ENCODE assay signal across 8 cellular contexts in genomic region chr1:145891587-145892485, GRCh38. TPM values are rescaled to one million over a fixed set of nuclear protein-coding genes. Genes with fewer than 3 reads are reported as not detected.
DNase-seq lines count a peak whose midpoint lies in the region; ATAC-seq and TF ChIP-seq lines count a peak whose summit lies in the region.

No MANE protein-coding gene starts in this region.

- H3K4me1 ChIP-seq in esophagus squamous epithelium = peaks cover 20 to 47% (median 20%) of the 10 kb centered on the region in 3 donors
- peaks cover 10 to 17% of the 10 kb centered on the region in 2 donors for H3K4me1 ChIP-seq in mucosa of rectum (ENCODE audit: control insufficient read depth in 2 of 2, insufficient read depth in 2 of 2, low read length in 2 of 2)

- H3K4me3 Mint-ChIP-seq in activated T-cell treated with anti-CD3 and anti-CD28 coated beads, Interleukin-2, amount 50 U/mL, for 72 hours = no peak overlapping the region
- H3K4me3 Mint-ChIP-seq in stimulated activated effector memory CD8-positive, alpha-beta T cell treated with anti-CD3 and anti-CD28 coated beads, Interleukin-12 subunit alpha, Interleukin-12 subunit beta, amount 100 ng/mL, for 72 hours = no peak overlapping the region

- peak; percentile 55; the same call in 1 of the 2 replicates for TF ChIP-seq EP300 in Ishikawa (IDR thresholded peaks at IDR 0.05; ENCODE audit: borderline replicate concordance)

- no peak overlapping the region for H3K27ac Mint-ChIP-seq in activated T-cell treated with anti-CD3 and anti-CD28 coated beads, Interleukin-2, amount 50 U/mL, for 72 hours
- H3K27ac Mint-ChIP-seq in stimulated activated effector memory CD8-positive, alpha-beta T cell treated with anti-CD3 and anti-CD28 coated beads, Interleukin-12 subunit alpha, Interleukin-12 subunit beta, amount 100 ng/mL, for 72 hours = no peak overlapping the region

- H3K27ac ChIP-seq in esophagus squamous epithelium = peak overlapping the region; percentile 80 to 93 (median 90)
- H3K27ac ChIP-seq in mucosa of rectum (ENCODE audit: low read depth in 2 of 2, low read length in 2 of 2) = peak overlapping the region; percentile 68 to 86

- H3K9me3 ChIP-seq in esophagus squamous epithelium (no peaks in the 10 kb centered on the region), mucosa of rectum (ENCODE audit: control insufficient read depth in 2 of 2, low read length in 2 of 2) (no peaks in the 10 kb centered on the region)

- H3K27me3 ChIP-seq in esophagus squamous epithelium (no peaks in the 10 kb centered on the region), mucosa of rectum (ENCODE audit: control insufficient read depth in 2 of 2, insufficient read depth in 2 of 2, low read length in 2 of 2) (no peaks in the 10 kb centered on the region)

- H3K27me3 Mint-ChIP-seq in activated T-cell treated with anti-CD3 and anti-CD28 coated beads, Interleukin-2, amount 50 U/mL, for 72 hours (ENCODE audit: low read depth) = no peaks in the 10 kb centered on the region

- H3K4me1 Mint-ChIP-seq in activated T-cell treated with anti-CD3 and anti-CD28 coated beads, Interleukin-2, amount 50 U/mL, for 72 hours (ENCODE audit: low read depth) = no peaks in the 10 kb centered on the region
- H3K4me1 Mint-ChIP-seq in stimulated activated effector memory CD8-positive, alpha-beta T cell treated with anti-CD3 and anti-CD28 coated beads, Interleukin-12 subunit alpha, Interleukin-12 subunit beta, amount 100 ng/mL, for 72 hours = no peaks in the 10 kb centered on the region

- peak; percentile 93 for TF ChIP-seq RAD21 in Ishikawa (IDR thresholded peaks at IDR 0.05; ENCODE audit: low read depth)

- 3 to 4% methylated on average over 2 to 4 of the region's 6 CpGs for WGBS in esophagus squamous epithelium, 2 donors

- intact Hi-C loops in esophagus squamous epithelium (cut with DNase I) = no loop called here

- TF ChIP-seq CTCF in esophagus squamous epithelium (IDR thresholded peaks at IDR 0.05) = peak; percentile 89 to 97 (median 94)

- peak in 1 of 4 donors; percentile 27 for TF ChIP-seq POLR2A in esophagus squamous epithelium (IDR thresholded peaks at IDR 0.05)

- H3K36me3 ChIP-seq in esophagus squamous epithelium (no peaks in the 10 kb centered on the region), mucosa of rectum (ENCODE audit: control insufficient read depth in 2 of 2, insufficient read depth in 2 of 2, low read length in 2 of 2) (no peaks in the 10 kb centered on the region)

- no peaks in the 10 kb centered on the region for H3K36me3 Mint-ChIP-seq in activated T-cell treated with anti-CD3 and anti-CD28 coated beads, Interleukin-2, amount 50 U/mL, for 72 hours (ENCODE audit: insufficient read depth in 2 of 2)
- H3K36me3 Mint-ChIP-seq in stimulated activated effector memory CD8-positive, alpha-beta T cell treated with anti-CD3 and anti-CD28 coated beads, Interleukin-12 subunit alpha, Interleukin-12 subunit beta, amount 100 ng/mL, for 72 hours = no peaks in the 10 kb centered on the region

- H3K9me3 Mint-ChIP-seq in activated T-cell treated with anti-CD3 and anti-CD28 coated beads, Interleukin-2, amount 50 U/mL, for 72 hours = no peaks in the 10 kb centered on the region
- H3K9me3 Mint-ChIP-seq in stimulated activated effector memory CD8-positive, alpha-beta T cell treated with anti-CD3 and anti-CD28 coated beads, Interleukin-12 subunit alpha, Interleukin-12 subunit beta, amount 100 ng/mL, for 72 hours = no peaks in the 10 kb centered on the region

- peak; percentile 93 for DNase-seq in DMS114 treated with DMSO at 0.1 percent for 48 hours (lab: John Stamatoyannopoulos, UW; ENCODE audit: unreplicated experiment)
- DNase-seq in OCI-M1 (lab: John Stamatoyannopoulos, UW) = peak; percentile 94
- peak; percentile 49 to 57 for DNase-seq in activated T-cell treated with anti-CD3 and anti-CD28 coated beads, Interleukin-2, amount 50 U/mL, for 72 hours
- DNase-seq in esophagus squamous epithelium (lab: John Stamatoyannopoulos, UW) = no peak
- DNase-seq in stimulated activated effector memory CD8-positive, alpha-beta T cell treated with anti-CD3 and anti-CD28 coated beads, Interleukin-12 subunit alpha, Interleukin-12 subunit beta, amount 100 ng/mL, for 72 hours (ENCODE audit: low spot score in 2 of 2) = peak; percentile 36 to 68

- peak; percentile 65 to 71 for ATAC-seq in activated T-cell treated with anti-CD3 and anti-CD28 coated beads, Interleukin-2, amount 50 U/mL, for 72 hours (replicated peaks in 1 of 2)
- ATAC-seq in stimulated activated effector memory CD8-positive, alpha-beta T cell treated with anti-CD3 and anti-CD28 coated beads, Interleukin-12 subunit alpha, Interleukin-12 subunit beta, amount 100 ng/mL, for 72 hours = peak; percentile 74
- no peak for ATAC-seq in HG03342 (IDR thresholded peaks at IDR 0.05; ENCODE audit: unreplicated experiment)

- peak overlapping the region in 3 of 4 donors; percentile 7 to 32 (median 23) for H3K4me3 ChIP-seq in esophagus squamous epithelium
- peak overlapping the region; percentile 39 to 42 for H3K4me3 ChIP-seq in mucosa of rectum (ENCODE audit: low read length in 2 of 2)

- H3K9ac ChIP-seq in mucosa of rectum (ENCODE audit: low read depth in 1 of 2, low read length in 2 of 2) = peak overlapping the region in 1 of 2 donors; percentile 28

TF ChIP-seq in Ishikawa, 13 proteins besides CTCF, POLR2A, EP300 and RAD21:
- peak; percentile 51 for TF ChIP-seq TCF12 (IDR thresholded peaks at IDR 0.05; ENCODE audit: low read depth)
- no peak for TF ChIP-seq CREB1 (IDR thresholded peaks at IDR 0.05; ENCODE audit: low read depth)
- TF ChIP-seq EGR1 (IDR thresholded peaks at IDR 0.05) = no peak
- TF ChIP-seq CEBPB (IDR thresholded peaks at IDR 0.05) = no peak
- 0 out of 2 replicates have a peak, but pooled peaks have one; percentile 35 for TF ChIP-seq ZBTB7A (IDR thresholded peaks at IDR 0.05; ENCODE audit: low read depth)
- peak; percentile 86 for TF ChIP-seq NFIC (IDR thresholded peaks at IDR 0.05)
- TF ChIP-seq YY1 (IDR thresholded peaks at IDR 0.05; ENCODE audit: low read depth) = peak; percentile 28; the same call in 1 of the 2 replicates
- no peak for TF ChIP-seq REST (IDR thresholded peaks at IDR 0.05; ENCODE audit: low read depth)
- TF ChIP-seq USF1 (IDR thresholded peaks at IDR 0.05) = no peak
- no peak; the same call in 1 of the 2 replicates for TF ChIP-seq FOXM1 (IDR thresholded peaks at IDR 0.05; ENCODE audit: borderline replicate concordance, low read depth)
- TF ChIP-seq TAF1 (IDR thresholded peaks at IDR 0.05; ENCODE audit: low read depth) = no peak
- TF ChIP-seq TEAD4 (IDR thresholded peaks at IDR 0.05) = 0 out of 2 replicates have a peak, but pooled peaks have one; percentile 31
- TF ChIP-seq, protein P1, sequence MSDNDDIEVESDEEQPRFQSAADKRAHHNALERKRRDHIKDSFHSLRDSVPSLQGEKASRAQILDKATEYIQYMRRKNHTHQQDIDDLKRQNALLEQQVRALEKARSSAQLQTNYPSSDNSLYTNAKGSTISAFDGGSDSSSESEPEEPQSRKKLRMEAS (IDR thresholded peaks at IDR 0.05) = peak; percentile 38; the same call in 1 of the 2 replicates

RNA-seq across cellular contexts. Expression of gene ANKRD35, which starts 6.2 kb away (rescaled TPM):
- under 1 TPM; 0.39 to 0.41 TPM for total RNA-seq in activated T-cell treated with anti-CD3 and anti-CD28 coated beads, Interleukin-2, amount 50 U/mL, for 72 hours
- total RNA-seq in esophagus squamous epithelium = 10 to 100 TPM in 2 of 4 donors, 1 to 10 TPM in 2; 9.0 to 22.4 (median 10.9) TPM

RNA-seq across cellular contexts. Expression of gene ITGA10, which starts 18.0 kb away (rescaled TPM):
- total RNA-seq in activated T-cell treated with anti-CD3 and anti-CD28 coated beads, Interleukin-2, amount 50 U/mL, for 72 hours = 1 to 10 TPM; 1.7 to 3.5 TPM
- 1 to 10 TPM in 3 of 4 donors, under 1 TPM in 1; 0.83 to 7.2 (median 1.5) TPM for total RNA-seq in esophagus squamous epithelium

RNA-seq across cellular contexts. Expression of gene PEX11B, which starts 26.7 kb away (rescaled TPM):
- total RNA-seq in activated T-cell treated with anti-CD3 and anti-CD28 coated beads, Interleukin-2, amount 50 U/mL, for 72 hours = 10 to 100 TPM; 39.8 to 44.0 TPM
- total RNA-seq in esophagus squamous epithelium = 10 to 100 TPM; 19.3 to 30.8 (median 25.1) TPM

RNA-seq across cellular contexts. Expression of gene PIAS3, which starts 33.0 kb away (rescaled TPM):
- 10 to 100 TPM; 30.9 to 35.6 TPM for total RNA-seq in activated T-cell treated with anti-CD3 and anti-CD28 coated beads, Interleukin-2, amount 50 U/mL, for 72 hours
- 10 to 100 TPM; 20.9 to 51.8 (median 38.2) TPM for total RNA-seq in esophagus squamous epithelium

RNA-seq across cellular contexts. Expression of gene RBM8A, which starts 35.4 kb away (rescaled TPM):
- total RNA-seq in activated T-cell treated with anti-CD3 and anti-CD28 coated beads, Interleukin-2, amount 50 U/mL, for 72 hours = 100 to 1,000 TPM; 238 to 244 TPM
- total RNA-seq in esophagus squamous epithelium = 100 to 1,000 TPM; 155 to 229 (median 200) TPM

Comparison
In these comparisons a context has a peak if more than half of its experiments do, and no peak if none do; other contexts are left out.
1. RNA of gene ANKRD35, which starts 6.2 kb away (total RNA-seq): 9.0 to 22.4 TPM in esophagus squamous epithelium; 0.39 to 0.41 TPM in activated T-cell treated with anti-CD3 and anti-CD28 coated beads, Interleukin-2, amount 50 U/mL, for 72 hours; every median in the first group is over 4 times any median in the second.